19 cellular contexts compared by ENCODE assay signal in the genomic region with DNA sequence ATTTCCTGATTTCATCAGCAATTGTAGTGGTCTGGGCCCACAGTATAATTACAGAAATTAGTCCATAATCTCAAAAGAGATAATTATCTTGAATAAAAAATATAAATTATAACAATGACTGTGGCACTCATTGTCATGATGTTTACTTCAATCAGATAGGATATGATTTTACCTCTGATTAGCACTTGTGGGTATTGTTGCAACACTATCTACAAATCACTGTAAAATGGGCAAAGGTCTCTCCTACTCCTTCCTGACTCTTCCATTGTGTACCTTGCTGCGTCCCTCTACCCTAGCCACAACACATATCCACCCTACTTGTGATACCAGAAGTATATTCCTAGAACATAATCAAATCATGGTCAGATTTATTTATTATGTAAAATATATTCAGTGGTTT.
"Had no signal": no experiment of that assay in that cellular context is flagged by ENCODE, and none has a peak within 500 bp of the region (broad histone marks: within the 10 kb centered on the region; RNA-seq: fewer than 3 reads in every experiment).

No MANE protein-coding gene starts in this region.

- H3K36me3 ChIP-seq: heart right ventricle, left lung, spleen, tibial nerve had no signal

- H3K4me1 ChIP-seq: left lung, tibial nerve had no signal

- H3K9me3 ChIP-seq: heart right ventricle, left lung, spleen, testis, tibial nerve had no signal

- H3K4me3 ChIP-seq: heart right ventricle, left lung, lung, spleen, testis, tibial nerve had no signal

- H3K27ac Mint-ChIP-seq: stimulated activated naive B cell treated with anti-CD40 and anti-IgM and Interleukin-4, amounts not matched to agents 10 μg/mL and 1 μg/mL and 100 μg/mL, for 72 hours had no signal

- H3K9me3 Mint-ChIP-seq: stimulated activated naive CD8-positive, alpha-beta T cell treated with anti-CD3 and anti-CD28 coated beads, Interleukin-15, amount 100 ng/mL, for 72 hours had no signal

- H3K27me3 Mint-ChIP-seq: stimulated activated naive CD8-positive, alpha-beta T cell treated with anti-CD3 and anti-CD28 coated beads, Interleukin-15, amount 100 ng/mL, for 72 hours had no signal

- H3K4me3 Mint-ChIP-seq: stimulated activated naive B cell treated with anti-CD40 and anti-IgM and Interleukin-4, amounts not matched to agents 10 μg/mL and 1 μg/mL and 100 μg/mL, for 72 hours; stimulated activated naive CD8-positive, alpha-beta T cell treated with anti-CD3 and anti-CD28 coated beads, Interleukin-15, amount 100 ng/mL, for 72 hours had no signal

- H3K27me3 ChIP-seq: heart right ventricle, left lung, spleen, testis, tibial nerve had no signal

- DNase-seq: effector memory CD4-positive, alpha-beta T cell; heart right ventricle; hypothalamus; islet precursor cell; left lung; mesenchymal stem cell; midbrain; posterior cingulate gyrus; spleen; stimulated activated CD4-positive, alpha-beta T cell treated with anti-CD3 and anti-CD28 coated beads, Interleukin-15, amount 100 ng/mL, for 24 hours; stimulated activated CD4-positive, alpha-beta T cell treated with anti-CD3 and anti-CD28 coated beads, Interleukin-1b, Interleukin-23, amount 100 ng/mL, for 48 hours; stimulated activated CD4-positive, alpha-beta T cell treated with anti-CD3 and anti-CD28 coated beads, Interleukin-4, amount 100 ng/mL, for 4 hours; stimulated activated naive B cell treated with anti-CD40 and anti-IgM and Interleukin-4, amounts not matched to agents 10 μg/mL and 1 μg/mL and 100 μg/mL, for 72 hours; stimulated activated naive CD8-positive, alpha-beta T cell treated with anti-CD3 and anti-CD28 coated beads, Interleukin-15, amount 100 ng/mL, for 72 hours; testis had no signal

- H3K27ac ChIP-seq: heart right ventricle, left lung, testis, tibial nerve had no signal

- ATAC-seq: esophagus mucosa; left lung; sciatic nerve; stimulated activated naive B cell treated with anti-CD40 and anti-IgM and Interleukin-4, amounts not matched to agents 10 μg/mL and 1 μg/mL and 100 μg/mL, for 72 hours had no signal
